18 cellular contexts compared by ENCODE assay signal in genomic region chr1:41368801-41369200, GRCh38. TPM values are rescaled to one million over a fixed set of nuclear protein-coding genes. Genes with fewer than 3 reads are reported as not detected.
A peak's percentile ranks its signal among the peaks of the same experiment; 100 is the strongest.
DNase-seq lines count a peak whose midpoint lies in the region; ATAC-seq, FAIRE-seq and TF ChIP-seq lines count a peak whose summit lies in the region.
"Had no signal": no experiment of that assay in that cellular context is flagged by ENCODE, and none has a peak within 500 bp of the region (broad histone marks: within the 10 kb centered on the region; RNA-seq: fewer than 3 reads in every experiment).

No MANE protein-coding gene starts in this region.

- peak overlapping the region; percentile 86 for H3K27ac ChIP-seq in BLaER1
- no peak overlapping the region for H3K27ac ChIP-seq in K562 (ENCODE audit: extremely low read depth, low read depth, low read length)
- H3K27ac ChIP-seq in osteoblast (ENCODE audit: low read depth, low read length): no peak overlapping the region
- H3K27ac ChIP-seq in right cardiac atrium (ENCODE audit: low read length): no peak overlapping the region
- H3K27ac ChIP-seq: A549, GM23248 had no signal

- POLR2A ChIA-PET in K562 (lab: Yijun Ruan, JAX): no interaction called here

- ATAC-seq in K562: no peak
- ATAC-seq in GM21717 (IDR thresholded peaks at IDR 0.05; ENCODE audit: unreplicated experiment): no peak
- no peak for ATAC-seq in right cardiac atrium
- ATAC-seq: A549 had no signal

- H3K4me1 ChIP-seq in BLaER1 (peaks cover 96% of the 10 kb centered on the region), K562 (replicated peaks in 1 of 2; ENCODE audit: control insufficient read depth in 2 of 2, insufficient read depth in 2 of 2, low read length in 2 of 2) (peaks cover 10 to 28% of the 10 kb centered on the region in 2 experiments; a peak in 4 of 5 replicates), osteoblast (ENCODE audit: insufficient read depth, low read length) (no peaks in the 10 kb centered on the region), right cardiac atrium (ENCODE audit: control insufficient read depth, insufficient read depth, low read length) (peaks cover 11% of the 10 kb centered on the region)

- in situ Hi-C loops in K562 (cut with MboI): no loop called here

- no peaks in the 10 kb centered on the region for H3K9me3 ChIP-seq in BLaER1
- no peaks in the 10 kb centered on the region for H3K9me3 ChIP-seq in K562 (replicated peaks; ENCODE audit: control insufficient read depth, insufficient read depth, low read depth, low read length)
- no peaks in the 10 kb centered on the region for H3K9me3 ChIP-seq in osteoblast (ENCODE audit: low read depth, low read length)
- no peaks in the 10 kb centered on the region for H3K9me3 ChIP-seq in right cardiac atrium (ENCODE audit: control insufficient read depth, low read length)
- H3K9me3 ChIP-seq: A549 had no signal

- TF ChIP-seq CTCF in K562 (IDR thresholded peaks at IDR 0.05 in 2 of 3, conservative IDR thresholded peaks at IDR 0.05 in 1 of 3; ENCODE audit: insufficient read depth in 2 of 3, low read depth in 1 of 3, low read length in 3 of 3): no peak
- no peak for TF ChIP-seq CTCF in osteoblast (IDR thresholded peaks at IDR 0.05; ENCODE audit: extremely low read depth, low read depth, low read length)

- FAIRE-seq in K562 (lab: Jason Lieb, UNC): no peak
- FAIRE-seq: A549 had no signal

- BruUV-seq in K562 (replicated peaks; lab: Mats Ljungman, UMichigan): no TSS peak

- TF ChIP-seq RAD21 in K562 (CRISPR knock-in tag; conservative IDR thresholded peaks at IDR 0.05 in 1 of 2, IDR thresholded peaks at IDR 0.05 in 1 of 2): no peak

- DNase-seq in H7 (peak; percentile 42), K562 (ENCODE audit: extremely low read depth in 1 of 4, low spot score in 3 of 4) (no peak), osteoblast (ENCODE audit: insufficient read length, low spot score, missing footprints) (peak; percentile 68), cerebellar cortex (ENCODE audit: low spot score) (no peak), NCI-H774 (lab: John Stamatoyannopoulos, UW) (no peak), right cardiac atrium (no peak)
- DNase-seq: CD4-positive, CD25-positive, alpha-beta regulatory T cell; GM23248; Karpas-422; NCI-H1105 treated with DMSO at 0.1 percent for 48 hours; NCI-H1694 treated with DMSO at 0.1 percent for 48 hours; NCI-H2107; NCI-H345; NCI-H526; NK-92 treated with Interleukin-12 subunit alpha and Interleukin-12 subunit beta, amount 100 ng/mL, for 24 hours had no signal

- CTCF ChIA-PET in K562 (lab: Yijun Ruan, JAX; ENCODE audit: low intra/inter-chr PET ratio): no interaction called here

- no peaks in the 10 kb centered on the region for H3K79me2 ChIP-seq in K562 (ENCODE audit: control insufficient read depth, insufficient read depth, low read length)
- H3K79me2 ChIP-seq in osteoblast (ENCODE audit: insufficient read depth, low read length): no peaks in the 10 kb centered on the region

- TF ChIP-seq POLR2A in K562 (conservative IDR thresholded peaks at IDR 0.05): no peak

- H3K27me3 ChIP-seq in BLaER1 (no peaks in the 10 kb centered on the region), H7 (ENCODE audit: control insufficient read depth, insufficient read depth, low read length) (peaks cover 53% of the 10 kb centered on the region), K562 (ENCODE audit: control insufficient read depth in 2 of 2, insufficient read depth in 2 of 2, low read length in 2 of 2) (peaks cover 0 to 43% of the 10 kb centered on the region in 2 experiments; a peak in 3 of 5 replicates), osteoblast (ENCODE audit: insufficient read depth, low read length) (peaks cover 62% of the 10 kb centered on the region), right cardiac atrium (ENCODE audit: control insufficient read depth, insufficient read depth) (no peaks in the 10 kb centered on the region)

- no peaks in the 10 kb centered on the region for H3K9me1 ChIP-seq in K562 (ENCODE audit: control insufficient read depth, insufficient read depth, low read length)

- H2AFZ ChIP-seq in K562 (ENCODE audit: low read depth, low read length): no peak overlapping the region
- H2AFZ ChIP-seq in osteoblast (ENCODE audit: low read length): no peak overlapping the region
- H2AFZ ChIP-seq: GM23248 had no signal

- H3K4me3 ChIP-seq in BLaER1: peak overlapping the region; percentile 73; the same call in 1 of the 2 replicates
- H3K4me3 ChIP-seq in H7 (ENCODE audit: insufficient read depth, low read depth, low read length): no peak overlapping the region
- H3K4me3 ChIP-seq in K562: no peak overlapping the region
- no peak overlapping the region for H3K4me3 ChIP-seq in osteoblast (ENCODE audit: insufficient read depth, low read length)
- no peak overlapping the region for H3K4me3 ChIP-seq in right cardiac atrium (ENCODE audit: low read length)
- H3K4me3 ChIP-seq: A549, GM23248 had no signal

- 4% methylated on average over 7 of the region's 7 CpGs for WGBS in K562 (ENCODE audit: insufficient coverage, low coverage, missing lambda C conversion rate)
- WGBS in right cardiac atrium: 54% methylated on average over 7 of the region's 7 CpGs

- intact Hi-C loops in K562 (cut with micrococcal nuclease) (no loop called here), right cardiac atrium (cut with DNase I) (no loop called here)

- H3K9ac ChIP-seq in BLaER1: peak overlapping the region; percentile 81; the same call in 1 of the 2 replicates
- H3K9ac ChIP-seq in K562 (ENCODE audit: insufficient read depth in 1 of 2, low read depth in 2 of 2, low read length in 2 of 2): 0 out of 4 replicates have a peak overlapping the region, but pooled peaks of 1 of the 2 experiments have one; percentile 29
- H3K9ac ChIP-seq: GM23248 had no signal

- H3K36me3 ChIP-seq in BLaER1 (peaks cover 9% of the 10 kb centered on the region; the same call in 1 of the 2 replicates), H7 (replicated peaks; ENCODE audit: control insufficient read depth, insufficient read depth, low read length) (no peaks in the 10 kb centered on the region), K562 (ENCODE audit: control insufficient read depth, insufficient read depth, low read length) (no peaks in the 10 kb centered on the region), osteoblast (ENCODE audit: insufficient read depth, low read length) (no peaks in the 10 kb centered on the region)

- no peak for TF ChIP-seq EP300 in K562 (IDR thresholded peaks at IDR 0.05; ENCODE audit: low read length)

- H4K20me1 ChIP-seq in BLaER1: peaks cover 3% of the 10 kb centered on the region; the same call in 1 of the 2 replicates
- H4K20me1 ChIP-seq in K562 (replicated peaks; ENCODE audit: control insufficient read depth, insufficient read depth, low read length): peaks cover 23% of the 10 kb centered on the region
- no peaks in the 10 kb centered on the region for H4K20me1 ChIP-seq in osteoblast (ENCODE audit: insufficient read depth, low read length)

- H3K4me2 ChIP-seq in BLaER1 (peak overlapping the region; percentile 97), K562 (ENCODE audit: insufficient read depth, low read length) (no peak overlapping the region), osteoblast (ENCODE audit: insufficient read depth, low read length) (no peak overlapping the region)
- H3K4me2 ChIP-seq: A549 had no signal

TF ChIP-seq in K562, 482 proteins besides CTCF, POLR2A, EP300 and RAD21 (continues in another document):
- TF ChIP-seq ESRRA (IDR thresholded peaks at IDR 0.05; ENCODE audit: borderline replicate concordance, low read depth): peak; percentile 56; the same call in 1 of the 2 replicates
- no peak for TF ChIP-seq ZNF76 (CRISPR knock-in tag; IDR thresholded peaks at IDR 0.05; ENCODE audit: borderline replicate concordance)

RNA-seq across cellular contexts. Expression of gene FOXO6, which starts 7.6 kb away (rescaled TPM):
- 0.97 and 1.00 TPM in 2 replicates for total RNA-seq in H7 (2014; rRNA removed; shearing (Covaris generic))
- total RNA-seq in K562 (2011; cell fraction: chromatin; rRNA removed; ENCODE audit: low replicate concordance): not detected in 2 replicates
- total RNA-seq in K562 (2011; cell fraction: nucleolus; rRNA removed): 0.17 and 0.53 TPM in 2 replicates
- total RNA-seq in K562 (2011; cell fraction: nucleoplasm; rRNA removed): not detected in 2 replicates
- total RNA-seq in K562 (2014; rRNA removed) (0.08 TPM in 1 of 2 replicates, not detected in the other), K562 (2014; rRNA removed; fragmentation: Illumina TruSeq; extraction: Trizol) (not detected in 2 replicates), K562 (2015; rRNA removed; fragmentation: Illumina TruSeq; extraction: Trizol) (0.04 TPM in 1 of 2 replicates, not detected in the other), K562 (2021) (0.31 and 0.38 TPM in 2 replicates), osteoblast (not detected in 2 replicates), right cardiac atrium (1 to 10 TPM; 1.9 to 7.0 (median 5.3) TPM)
- polyA plus RNA-seq in K562 (2011; rRNA removed) (not detected in 2 replicates), K562 (2014; fragmentation: Illumina TruSeq; extraction: Trizol) (0.10 TPM in 1 of 2 replicates, not detected in the other), K562 (2014; fragmentation: Nextera tagmentation; extraction: Ambion mirVana) (not detected), K562 (2014; rRNA removed) (0.13 and 0.43 TPM in 2 replicates), right cardiac atrium (1.1 TPM)
- polyA plus RNA-seq in K562 (2011; cell fraction: cytosol; rRNA removed): not detected in 2 replicates
- 0.04 and 0.06 TPM in 2 replicates for polyA plus RNA-seq in K562 (2011; cell fraction: nucleus; rRNA removed)
- 0.18 and 0.51 TPM in 2 replicates for polyA plus RNA-seq in K562 (2012)
- polyA minus RNA-seq in K562 (2011; rRNA and poly(A)+ RNA removed): 0.14 TPM in 1 of 2 replicates, not detected in the other
- polyA minus RNA-seq in K562 (2011; cell fraction: cytosol; rRNA and poly(A)+ RNA removed): not detected in 2 replicates
- polyA minus RNA-seq in K562 (2011; cell fraction: nucleus; rRNA and poly(A)+ RNA removed): 0.22 and 0.27 TPM in 2 replicates
- total RNA-seq: GM23248 had no signal
- polyA plus RNA-seq: CD4-positive, CD25-positive, alpha-beta regulatory T cell; GM23248 had no signal

Comparison
In these comparisons a context has a peak if more than half of its experiments do, and no peak if none do; other contexts are left out.
1. DNase-seq: peak in H7 (single experiment) and osteoblast (single experiment); none in K562 (0 of 4), cerebellar cortex (single experiment), NCI-H774 (single experiment) and right cardiac atrium (0 of 3).